ENCODE assay signal across 16 cellular contexts in the genomic region with DNA sequence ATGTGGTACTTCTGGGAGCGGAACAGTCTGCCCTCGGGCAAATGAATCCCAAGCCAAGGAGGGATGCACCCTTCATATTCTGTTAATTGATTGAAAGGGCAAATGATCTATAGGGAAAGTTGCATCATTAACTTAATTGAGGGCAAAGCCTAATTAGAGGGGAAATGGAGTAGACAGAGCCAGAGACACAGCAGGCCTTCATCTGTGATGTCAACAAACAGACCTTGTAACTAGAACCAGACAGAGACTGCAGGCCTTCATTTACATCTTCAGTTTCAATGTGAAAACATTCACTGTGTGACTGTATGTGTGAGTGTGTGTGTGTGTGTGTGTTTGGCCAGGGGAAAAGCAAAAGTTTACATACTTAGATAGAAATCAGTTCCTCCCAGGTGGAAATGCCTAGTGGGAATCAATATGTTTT.
DNase-seq lines count a peak whose midpoint lies in the region; ATAC-seq, FAIRE-seq and TF ChIP-seq lines count a peak whose summit lies in the region.
"Had no signal": no experiment of that assay in that cellular context is flagged by ENCODE, and none has a peak within 500 bp of the region (broad histone marks: within the 10 kb centered on the region; RNA-seq: fewer than 3 reads in every experiment).

No MANE protein-coding gene starts in this region.

- no TSS peak for BruUV-seq in GM12878 (replicated peaks; lab: Mats Ljungman, UMichigan)

- no peaks in the 10 kb centered on the region for H3K27me3 ChIP-seq in GM12878 (replicated peaks in 1 of 2; ENCODE audit: control insufficient read depth in 2 of 2, insufficient read depth in 2 of 2, low read length in 1 of 2)
- H3K27me3 ChIP-seq in prostate gland (replicated peaks; ENCODE audit: insufficient read depth): no peaks in the 10 kb centered on the region
- no peaks in the 10 kb centered on the region for H3K27me3 ChIP-seq in sigmoid colon
- H3K27me3 ChIP-seq: esophagus muscularis mucosa, suprapubic skin had no signal

- no peak overlapping the region for H3K4me2 ChIP-seq in GM12878 (ENCODE audit: control insufficient read depth, insufficient read depth)

- no peaks in the 10 kb centered on the region for H3K9me3 ChIP-seq in GM12878 (replicated peaks; ENCODE audit: control insufficient read depth, insufficient read depth, low read length)
- H3K9me3 ChIP-seq in prostate gland: no peaks in the 10 kb centered on the region
- H3K9me3 ChIP-seq in sigmoid colon: no peaks in the 10 kb centered on the region
- H3K9me3 ChIP-seq: esophagus muscularis mucosa, suprapubic skin had no signal

- POLR2A ChIA-PET in GM12878 (lab: Charles Lee): no interaction called here

- no peak overlapping the region for H3K9ac ChIP-seq in GM12878 (ENCODE audit: control insufficient read depth, insufficient read depth, low read length)
- H3K9ac ChIP-seq: parathyroid adenoma had no signal

- H3K27ac ChIP-seq in GM12878 (ENCODE audit: control insufficient read depth, insufficient read depth) (no peak overlapping the region), prostate gland (no peak overlapping the region), sigmoid colon (no peak overlapping the region)
- H3K27ac ChIP-seq: esophagus muscularis mucosa, parathyroid adenoma, RWPE1, suprapubic skin had no signal

- no peaks in the 10 kb centered on the region for H4K20me1 ChIP-seq in GM12878 (ENCODE audit: control insufficient read depth, insufficient read depth)

- H3K79me2 ChIP-seq in GM12878 (ENCODE audit: control insufficient read depth, insufficient read depth, low read length): no peaks in the 10 kb centered on the region
- H3K79me2 ChIP-seq: parathyroid adenoma had no signal

- H3K4me1 ChIP-seq in GM12878 (ENCODE audit: control insufficient read depth, insufficient read depth, low read length): no peaks in the 10 kb centered on the region
- H3K4me1 ChIP-seq in prostate gland (replicated peaks): no peaks in the 10 kb centered on the region
- H3K4me1 ChIP-seq in sigmoid colon: no peaks in the 10 kb centered on the region
- H3K4me1 ChIP-seq: esophagus muscularis mucosa, parathyroid adenoma, suprapubic skin had no signal

- in situ Hi-C loops in GM12878 (cut with MboI): no loop called here

- H3K4me3 ChIP-seq in GM12878 (no peak overlapping the region), prostate gland (no peak overlapping the region), sigmoid colon (no peak overlapping the region)
- H3K4me3 ChIP-seq: esophagus muscularis mucosa, suprapubic skin had no signal

- no peaks in the 10 kb centered on the region for H3K36me3 ChIP-seq in GM12878 (ENCODE audit: control insufficient read depth in 2 of 2, insufficient read depth in 2 of 2, low read length in 1 of 2)
- no peaks in the 10 kb centered on the region for H3K36me3 ChIP-seq in prostate gland
- H3K36me3 ChIP-seq in sigmoid colon: no peaks in the 10 kb centered on the region
- H3K36me3 ChIP-seq: esophagus muscularis mucosa, suprapubic skin had no signal

- 51% methylated on average over 2 of the region's 2 CpGs for WGBS in GM12878 (ENCODE audit: insufficient coverage, insufficient replicate concordance, low lambda C conversion rate, missing lambda C conversion rate)
- WGBS in prostate gland: 73% methylated on average over 2 of the region's 2 CpGs
- 89 to 95% methylated on average over 2 of the region's 2 CpGs for WGBS in sigmoid colon, 2 donors

- no peak for TF ChIP-seq POLR2A in GM12878 (IDR thresholded peaks at IDR 0.05; ENCODE audit: low read depth, low read length)
- no peak for TF ChIP-seq POLR2A in prostate gland (IDR thresholded peaks at IDR 0.05)
- TF ChIP-seq POLR2A in sigmoid colon (IDR thresholded peaks at IDR 0.05): no peak

- SMC1A ChIA-PET in GM12878 (lab: Charles Lee; ENCODE audit: uncharacterized antibody, unreplicated experiment): interaction anchor here (1.7 kb wide), 1 partner anchor 144 kb away, joined by 3 read pairs; no protein-coding TSS in a partner anchor

- CTCF ChIA-PET in GM12878 (lab: Yijun Ruan, JAX): no interaction called here

- no peak for TF ChIP-seq RAD21 in GM12878 (IDR thresholded peaks at IDR 0.05; ENCODE audit: insufficient read depth, low read depth, low read length)

- peak; percentile 54 for ATAC-seq in GM12878
- ATAC-seq: T-helper 17 cell had no signal

- no peak overlapping the region for H2AFZ ChIP-seq in GM12878 (ENCODE audit: control insufficient read depth, low read depth, low read length)
- H2AFZ ChIP-seq: parathyroid adenoma had no signal

- TF ChIP-seq EP300 in GM12878 (IDR thresholded peaks at IDR 0.05; ENCODE audit: borderline replicate concordance in 1 of 2, control insufficient read depth in 1 of 2, low read depth in 2 of 2, low read length in 2 of 2) (no peak), sigmoid colon (IDR thresholded peaks at IDR 0.05) (no peak)

- FAIRE-seq in GM12878 (lab: Jason Lieb, UNC): no peak

- TF ChIP-seq CTCF in AG09319 (IDR thresholded peaks at IDR 0.05; ENCODE audit: low read depth, low read length) (no peak), GM12878 (IDR thresholded peaks at IDR 0.05 in 2 of 3, conservative IDR thresholded peaks at IDR 0.05 in 1 of 3; ENCODE audit: control insufficient read depth in 2 of 3, extremely low read depth in 1 of 3, insufficient read depth in 1 of 3, low read depth in 3 of 3, low read length in 3 of 3) (no peak), prostate gland (IDR thresholded peaks at IDR 0.05) (no peak), sigmoid colon (IDR thresholded peaks at IDR 0.05) (no peak)

- RAD21 ChIA-PET in GM12878 (lab: Charles Lee; ENCODE audit: unreplicated experiment): no interaction called here

- peak; percentile 89 for DNase-seq in AG09319 (ENCODE audit: extremely low read depth, low read depth)
- peak; percentile 52 for DNase-seq in NCI-H146 (lab: John Stamatoyannopoulos, UW)
- no peak for DNase-seq in GM12878 (ENCODE audit: low read depth, low spot score)
- peak; percentile 21 for DNase-seq in medulla oblongata (ENCODE audit: extremely low spot score)
- no peak for DNase-seq in prostate gland (ENCODE audit: low spot score)
- DNase-seq in C1 segment of cervical spinal cord (lab: John Stamatoyannopoulos, UW): no peak
- DNase-seq in sigmoid colon: no peak
- no peak for DNase-seq in CD1c-positive myeloid dendritic cell (ENCODE audit: extremely low spot score)
- DNase-seq: activated CD4-positive, alpha-beta T cell treated with anti-CD3 and anti-CD28 coated beads for 1 hour; activated T-cell treated with anti-CD3 and anti-CD28 coated beads for 4 hours; DMS153; T-helper 17 cell had no signal

- intact Hi-C loops in GM12878 (cut with micrococcal nuclease; ENCODE audit: unreplicated experiment): no loop called here
- intact Hi-C loops in prostate gland (cut with DNase I): no loop called here
- intact Hi-C loops in sigmoid colon (cut with DNase I): no loop called here

TF ChIP-seq in GM12878, 131 proteins besides CTCF, POLR2A, EP300 and RAD21:
- TF ChIP-seq EGR1 (IDR thresholded peaks at IDR 0.05; ENCODE audit: borderline replicate concordance in 1 of 2, low read depth in 2 of 2, low read length in 2 of 2) (no peak), SMARCA5 (IDR thresholded peaks at IDR 0.05) (no peak), GATAD2B (conservative IDR thresholded peaks at IDR 0.05; ENCODE audit: low read depth) (no peak), RCOR1 (conservative IDR thresholded peaks at IDR 0.05; ENCODE audit: low read depth, low read length) (no peak)
- TF ChIP-seq, protein P1, sequence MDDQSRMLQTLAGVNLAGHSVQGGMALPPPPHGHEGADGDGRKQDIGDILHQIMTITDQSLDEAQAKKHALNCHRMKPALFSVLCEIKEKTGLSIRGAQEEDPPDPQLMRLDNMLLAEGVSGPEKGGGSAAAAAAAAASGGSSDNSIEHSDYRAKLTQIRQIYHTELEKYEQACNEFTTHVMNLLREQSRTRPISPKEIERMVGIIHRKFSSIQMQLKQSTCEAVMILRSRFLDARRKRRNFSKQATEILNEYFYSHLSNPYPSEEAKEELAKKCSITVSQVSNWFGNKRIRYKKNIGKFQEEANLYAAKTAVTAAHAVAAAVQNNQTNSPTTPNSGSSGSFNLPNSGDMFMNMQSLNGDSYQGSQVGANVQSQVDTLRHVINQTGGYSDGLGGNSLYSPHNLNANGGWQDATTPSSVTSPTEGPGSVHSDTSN (IDR thresholded peaks at IDR 0.05; ENCODE audit: insufficient replicate concordance, low read depth, low read length): no peak
- TF ChIP-seq, protein P2, sequence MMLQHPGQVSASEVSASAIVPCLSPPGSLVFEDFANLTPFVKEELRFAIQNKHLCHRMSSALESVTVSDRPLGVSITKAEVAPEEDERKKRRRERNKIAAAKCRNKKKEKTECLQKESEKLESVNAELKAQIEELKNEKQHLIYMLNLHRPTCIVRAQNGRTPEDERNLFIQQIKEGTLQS (IDR thresholded peaks at IDR 0.05; ENCODE audit: borderline replicate concordance, extremely low read depth, low read depth, low read length): no peak
- TF ChIP-seq, protein P3, sequence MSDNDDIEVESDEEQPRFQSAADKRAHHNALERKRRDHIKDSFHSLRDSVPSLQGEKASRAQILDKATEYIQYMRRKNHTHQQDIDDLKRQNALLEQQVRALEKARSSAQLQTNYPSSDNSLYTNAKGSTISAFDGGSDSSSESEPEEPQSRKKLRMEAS (IDR thresholded peaks at IDR 0.05; ENCODE audit: low read depth, low read length): no peak

Comparison
In these comparisons a context has a peak if more than half of its experiments do, and no peak if none do; other contexts are left out.
1. DNase-seq: peak in AG09319 (single experiment), NCI-H146 (single experiment) and medulla oblongata (single experiment); none in GM12878 (single experiment), prostate gland (single experiment), C1 segment of cervical spinal cord (0 of 14), sigmoid colon (single experiment) and CD1c-positive myeloid dendritic cell (single experiment).